24 cellular contexts compared by ENCODE assay signal in the genomic region with DNA sequence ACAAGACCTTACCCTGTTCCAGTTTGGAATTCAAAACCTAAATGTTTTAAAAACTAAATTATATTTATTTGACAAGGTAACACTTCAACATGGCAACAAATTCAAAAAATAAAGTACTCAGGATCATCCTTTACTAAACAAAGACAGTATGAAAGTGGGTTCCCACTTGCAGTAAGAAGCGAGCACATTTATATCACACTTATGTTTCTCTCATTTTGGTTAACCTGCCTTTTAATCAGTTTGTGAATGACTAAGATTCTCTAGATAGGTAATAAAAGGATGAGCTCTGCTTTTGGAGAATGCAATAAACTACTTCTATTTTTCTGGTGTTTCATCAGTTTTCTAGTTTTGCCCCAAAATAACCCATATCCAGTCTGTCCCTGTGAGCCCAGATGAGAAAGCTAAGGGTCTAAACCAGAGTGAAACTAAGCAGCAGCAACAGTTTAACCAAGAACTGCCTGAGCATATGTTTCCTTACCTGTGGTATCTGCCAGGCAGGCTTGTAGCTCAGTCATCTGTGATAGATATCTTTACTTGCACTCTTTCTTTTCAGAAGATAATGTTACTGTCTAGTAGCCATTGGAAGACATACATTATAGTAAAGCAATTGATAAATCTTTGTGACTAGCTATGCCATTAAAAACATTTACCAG.
"Had no signal": no experiment of that assay in that cellular context is flagged by ENCODE, and none has a peak within 500 bp of the region (broad histone marks: within the 10 kb centered on the region; RNA-seq: fewer than 3 reads in every experiment).

No MANE protein-coding gene starts in this region.

- ATAC-seq: activated CD8-positive, alpha-beta T cell treated with anti-CD3 and anti-CD28 coated beads, Interleukin-2, amount 10 ng/mL, durations not matched to agents 7 days and 5 days; body of pancreas; SK-N-SH treated with all-trans-retinoic acid at 6 μM for 48 hours had no signal

- H3K27ac Mint-ChIP-seq: activated B cell treated with CpG ODN at 0.5 μM for 24 hours; activated CD8-positive, alpha-beta T cell treated with anti-CD3 and anti-CD28 coated beads, Interleukin-2, amount 10 ng/mL, durations not matched to agents 7 days and 5 days; activated naive CD4-positive, alpha-beta T cell treated with anti-CD3 and anti-CD28 coated beads, Interleukin-2, amount 50 U/mL, for 24 hours had no signal

- H3K4me1 Mint-ChIP-seq: activated B cell treated with CpG ODN at 0.5 μM for 24 hours; activated naive CD4-positive, alpha-beta T cell treated with anti-CD3 and anti-CD28 coated beads, Interleukin-2, amount 50 U/mL, for 24 hours; central memory CD8-positive, alpha-beta T cell had no signal

- H3K4me3 Mint-ChIP-seq: activated B cell treated with CpG ODN at 0.5 μM for 24 hours; activated CD8-positive, alpha-beta T cell treated with anti-CD3 and anti-CD28 coated beads, Interleukin-2, amount 10 ng/mL, durations not matched to agents 7 days and 5 days; activated naive CD4-positive, alpha-beta T cell treated with anti-CD3 and anti-CD28 coated beads, Interleukin-2, amount 50 U/mL, for 24 hours; central memory CD8-positive, alpha-beta T cell had no signal

- H3K9me3 Mint-ChIP-seq: activated B cell treated with CpG ODN at 0.5 μM for 24 hours; activated naive CD4-positive, alpha-beta T cell treated with anti-CD3 and anti-CD28 coated beads, Interleukin-2, amount 50 U/mL, for 24 hours; central memory CD8-positive, alpha-beta T cell had no signal

- DNase-seq: activated B cell treated with CpG ODN at 0.5 μM for 24 hours; activated CD4-positive, alpha-beta T cell treated with anti-CD3 and anti-CD28 coated beads for 4 hours; activated CD4-positive, alpha-beta T cell treated with anti-CD3 and anti-CD28 coated beads, Interleukin-2, amount 50 U/mL, for 4 hours; activated CD8-positive, alpha-beta T cell treated with anti-CD3 and anti-CD28 coated beads, Interleukin-2, amount 10 ng/mL, durations not matched to agents 7 days and 5 days; activated effector memory CD4-positive, alpha-beta T cell treated with Interleukin-2 at 50 U/mL for 16 hours; activated naive CD4-positive, alpha-beta T cell; activated T-cell treated with anti-CD3 and anti-CD28 coated beads, Interleukin-2, amount 50 U/mL, for 48 hours; amniotic stem cell; body of pancreas; MG63; NCI-H1105; NCI-H1436; NCI-H1694 treated with DMSO at 0.1 percent for 48 hours; NCI-H2029 treated with DMSO at 0.1 percent for 48 hours; NCI-H345; NCI-H510A; NCI-H526 treated with DMSO at 0.1 percent for 48 hours; NCI-H82; NK-92 treated with Interleukin-12 subunit alpha and Interleukin-12 subunit beta, amount 100 ng/mL, for 24 hours; SHP77; SW 1271 had no signal
